ENCODE assay signal across 14 cellular contexts in genomic region chr2:201154615-201155014, GRCh38. TPM values are rescaled to one million over a fixed set of nuclear protein-coding genes. Genes with fewer than 3 reads are reported as not detected.
DNase-seq lines count a peak whose midpoint lies in the region; ATAC-seq lines count a peak whose summit lies in the region.
"Had no signal": no experiment of that assay in that cellular context is flagged by ENCODE, and none has a peak within 500 bp of the region (broad histone marks: within the 10 kb centered on the region; RNA-seq: fewer than 3 reads in every experiment).

No MANE protein-coding gene starts in this region.

- DNase-seq in activated naive CD4-positive, alpha-beta T cell treated with Interleukin-2 at 50 U/mL for 16 hours = no peak
- DNase-seq in T-cell (no peak), immature natural killer cell (no peak), T1000 (lab: John Stamatoyannopoulos, UW) (no peak), islet precursor cell (no peak)
- DNase-seq in NK-92 treated with Interleukin-12 subunit alpha and Interleukin-12 subunit beta, amount 100 ng/mL, for 24 hours (lab: John Stamatoyannopoulos, UW) = no peak
- DNase-seq: DMS 273 treated with DMSO at 0.1 percent for 48 hours; NCI-H1930; NCI-H510A; sigmoid colon; stimulated activated CD4-positive, alpha-beta T cell treated with anti-CD3 and anti-CD28 coated beads, Interleukin-4, amount 100 ng/mL, for 4 hours had no signal

- peak overlapping the region; percentile 85 for H3K27ac Mint-ChIP-seq in activated naive CD4-positive, alpha-beta T cell treated with anti-CD3 and anti-CD28 coated beads, Interleukin-2, amount 50 U/mL, for 24 hours
- H3K27ac Mint-ChIP-seq in T-cell = peak overlapping the region; percentile 29
- peak overlapping the region; percentile 9 to 83 (median 60) for H3K27ac Mint-ChIP-seq in immature natural killer cell
- H3K27ac Mint-ChIP-seq in stimulated activated memory B cell treated with anti-CD40 and anti-IgM and Interleukin-4, amounts not matched to agents 10 μg/mL and 1 μg/mL and 100 μg/mL, for 72 hours = peak overlapping the region; percentile 78

- no peaks in the 10 kb centered on the region for H3K27me3 Mint-ChIP-seq in activated naive CD4-positive, alpha-beta T cell treated with anti-CD3 and anti-CD28 coated beads, Interleukin-2, amount 50 U/mL, for 24 hours
- H3K27me3 Mint-ChIP-seq in T-cell (no peaks in the 10 kb centered on the region), immature natural killer cell (ENCODE audit: low read depth in 3 of 3) (no peaks in the 10 kb centered on the region)
- H3K27me3 Mint-ChIP-seq in stimulated activated memory B cell treated with anti-CD40 and anti-IgM and Interleukin-4, amounts not matched to agents 10 μg/mL and 1 μg/mL and 100 μg/mL, for 72 hours = no peaks in the 10 kb centered on the region

- H3K4me1 Mint-ChIP-seq in activated naive CD4-positive, alpha-beta T cell treated with anti-CD3 and anti-CD28 coated beads, Interleukin-2, amount 50 U/mL, for 24 hours = peaks cover 45% of the 10 kb centered on the region
- H3K4me1 Mint-ChIP-seq in T-cell (peaks cover 17 to 47% (median 43%) of the 10 kb centered on the region in 3 donors), immature natural killer cell (peaks cover 45 to 66% of the 10 kb centered on the region in 2 donors)
- peaks cover 80% of the 10 kb centered on the region for H3K4me1 Mint-ChIP-seq in stimulated activated memory B cell treated with anti-CD40 and anti-IgM and Interleukin-4, amounts not matched to agents 10 μg/mL and 1 μg/mL and 100 μg/mL, for 72 hours

- no peak overlapping the region for H3K4me3 Mint-ChIP-seq in activated naive CD4-positive, alpha-beta T cell treated with anti-CD3 and anti-CD28 coated beads, Interleukin-2, amount 50 U/mL, for 24 hours
- no peak overlapping the region for H3K4me3 Mint-ChIP-seq in T-cell
- no peak overlapping the region for H3K4me3 Mint-ChIP-seq in immature natural killer cell
- H3K4me3 Mint-ChIP-seq in stimulated activated memory B cell treated with anti-CD40 and anti-IgM and Interleukin-4, amounts not matched to agents 10 μg/mL and 1 μg/mL and 100 μg/mL, for 72 hours = no peak overlapping the region
- H3K4me3 Mint-ChIP-seq: neural crest cell had no signal

- POLR2A ChIA-PET in T-cell (lab: Charles Lee) = interaction anchor here (0.5 to 0.7 kb wide), 4 partner anchors 9 to 199 kb away, joined by 3 to 4 read pairs (median 3); no protein-coding TSS in a partner anchor

- CTCF ChIA-PET in T-cell (lab: Charles Lee) = interaction anchor here (0.6 to 1.3 kb wide), 5 partner anchors 37 to 534 kb away, joined by 3 to 5 read pairs (median 3); partner anchors contain the start of gene CFLAR (in 1 of the 2)

- ATAC-seq in T-cell (replicated peaks in 1 of 4) = no peak
- ATAC-seq in stimulated activated memory B cell treated with anti-CD40 and anti-IgM and Interleukin-4, amounts not matched to agents 10 μg/mL and 1 μg/mL and 100 μg/mL, for 72 hours = no peak

- H3K9me3 Mint-ChIP-seq in activated naive CD4-positive, alpha-beta T cell treated with anti-CD3 and anti-CD28 coated beads, Interleukin-2, amount 50 U/mL, for 24 hours = no peaks in the 10 kb centered on the region
- H3K9me3 Mint-ChIP-seq in T-cell = no peaks in the 10 kb centered on the region
- no peaks in the 10 kb centered on the region for H3K9me3 Mint-ChIP-seq in immature natural killer cell
- no peaks in the 10 kb centered on the region for H3K9me3 Mint-ChIP-seq in stimulated activated memory B cell treated with anti-CD40 and anti-IgM and Interleukin-4, amounts not matched to agents 10 μg/mL and 1 μg/mL and 100 μg/mL, for 72 hours
- H3K9me3 Mint-ChIP-seq: neural crest cell had no signal

- H3K36me3 Mint-ChIP-seq in activated naive CD4-positive, alpha-beta T cell treated with anti-CD3 and anti-CD28 coated beads, Interleukin-2, amount 50 U/mL, for 24 hours = peaks cover 27% of the 10 kb centered on the region
- H3K36me3 Mint-ChIP-seq in T-cell (peaks cover 41% of the 10 kb centered on the region), immature natural killer cell (peaks cover 7 to 49% (median 39%) of the 10 kb centered on the region in 3 donors)
- peaks cover 75% of the 10 kb centered on the region for H3K36me3 Mint-ChIP-seq in stimulated activated memory B cell treated with anti-CD40 and anti-IgM and Interleukin-4, amounts not matched to agents 10 μg/mL and 1 μg/mL and 100 μg/mL, for 72 hours

RNA-seq across cellular contexts. Expression of gene CASP10, which starts 28.3 kb away (rescaled TPM):
- total RNA-seq in T-cell = 10 to 100 TPM; 23.3 to 46.4 (median 29.2) TPM
- polyA plus RNA-seq in immature natural killer cell = 10 to 100 TPM; 13.5 to 37.4 (median 19.8) TPM
- total RNA-seq: neural crest cell had no signal

RNA-seq across cellular contexts. Expression of gene CFLAR, which starts 38.7 kb away (rescaled TPM):
- total RNA-seq in T-cell = 100 to 1,000 TPM; 188 to 217 (median 208) TPM
- 100 to 1,000 TPM; 167 to 262 (median 242) TPM for polyA plus RNA-seq in immature natural killer cell

Comparison
In these comparisons a context has a peak if more than half of its experiments do, and no peak if none do; other contexts are left out.
1. H3K27ac Mint-ChIP-seq: peak in every context shown above with its lines; median percentile 85 in activated naive CD4-positive, alpha-beta T cell treated with anti-CD3 and anti-CD28 coated beads, Interleukin-2, amount 50 U/mL, for 24 hours; 78 in stimulated activated memory B cell treated with anti-CD40 and anti-IgM and Interleukin-4, amounts not matched to agents 10 μg/mL and 1 μg/mL and 100 μg/mL, for 72 hours; 60 in immature natural killer cell; 29 in T-cell.